In the genomic region with DNA sequence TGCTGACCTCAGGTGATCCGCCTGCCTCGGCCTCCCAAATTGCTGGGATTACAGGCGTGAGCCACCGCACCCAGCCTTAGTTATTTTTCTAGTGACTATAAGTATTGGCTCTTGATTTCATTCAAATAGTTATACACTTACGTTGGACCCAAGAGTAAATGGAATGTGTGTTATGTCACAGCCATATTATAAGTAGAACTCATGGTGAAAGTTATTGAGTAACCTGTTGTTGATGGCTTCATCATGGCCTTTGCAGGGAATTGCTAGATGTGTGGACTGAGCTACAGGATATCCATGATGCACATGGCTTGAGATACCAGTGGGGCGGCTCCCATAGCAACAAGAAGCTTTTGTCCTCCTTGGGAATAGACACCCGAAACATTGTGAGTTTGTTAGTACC, we compare ENCODE assay signal across 1 cellular context.
TF ChIP-seq lines count a peak whose summit lies in the region.

No MANE protein-coding gene starts in this region.

TF ChIP-seq in HepG2, 621 proteins besides CTCF, POLR2A, EP300 and RAD21:
- TF ChIP-seq NR1H2 (CRISPR knock-in tag; IDR thresholded peaks at IDR 0.05; ENCODE audit: borderline replicate concordance, low read depth) (no peak), HCFC1 (IDR thresholded peaks at IDR 0.05; ENCODE audit: low read depth, low read length) (no peak), MIXL1 (CRISPR knock-in tag; IDR thresholded peaks at IDR 0.05) (no peak), ZNF138 (CRISPR knock-in tag; IDR thresholded peaks at IDR 0.05; ENCODE audit: low read depth) (no peak), SYNCRIP (IDR thresholded peaks at IDR 0.05; ENCODE audit: insufficient read depth, low read depth, low read length) (no peak), TP53 (CRISPR knock-in tag; conservative IDR thresholded peaks at IDR 0.05) (no peak), ZNF891 (CRISPR knock-in tag; IDR thresholded peaks at IDR 0.05) (no peak), TCF12 (IDR thresholded peaks at IDR 0.05) (no peak), TCF12 (CRISPR knock-in tag; IDR thresholded peaks at IDR 0.05) (no peak), GPBP1L1 (CRISPR knock-in tag; IDR thresholded peaks at IDR 0.05) (no peak), KLF6 (CRISPR knock-in tag; IDR thresholded peaks at IDR 0.05) (no peak), ZNF570 (CRISPR knock-in tag; IDR thresholded peaks at IDR 0.05; ENCODE audit: borderline replicate concordance) (no peak), HNRNPUL1 (IDR thresholded peaks at IDR 0.05; ENCODE audit: low read depth, low read length) (no peak), ZMYM4 (CRISPR knock-in tag; IDR thresholded peaks at IDR 0.05) (no peak), IKZF1 (IDR thresholded peaks at IDR 0.05) (no peak), GPN1 (CRISPR knock-in tag; IDR thresholded peaks at IDR 0.05; ENCODE audit: borderline replicate concordance) (no peak)
- TF ChIP-seq, protein P1, sequence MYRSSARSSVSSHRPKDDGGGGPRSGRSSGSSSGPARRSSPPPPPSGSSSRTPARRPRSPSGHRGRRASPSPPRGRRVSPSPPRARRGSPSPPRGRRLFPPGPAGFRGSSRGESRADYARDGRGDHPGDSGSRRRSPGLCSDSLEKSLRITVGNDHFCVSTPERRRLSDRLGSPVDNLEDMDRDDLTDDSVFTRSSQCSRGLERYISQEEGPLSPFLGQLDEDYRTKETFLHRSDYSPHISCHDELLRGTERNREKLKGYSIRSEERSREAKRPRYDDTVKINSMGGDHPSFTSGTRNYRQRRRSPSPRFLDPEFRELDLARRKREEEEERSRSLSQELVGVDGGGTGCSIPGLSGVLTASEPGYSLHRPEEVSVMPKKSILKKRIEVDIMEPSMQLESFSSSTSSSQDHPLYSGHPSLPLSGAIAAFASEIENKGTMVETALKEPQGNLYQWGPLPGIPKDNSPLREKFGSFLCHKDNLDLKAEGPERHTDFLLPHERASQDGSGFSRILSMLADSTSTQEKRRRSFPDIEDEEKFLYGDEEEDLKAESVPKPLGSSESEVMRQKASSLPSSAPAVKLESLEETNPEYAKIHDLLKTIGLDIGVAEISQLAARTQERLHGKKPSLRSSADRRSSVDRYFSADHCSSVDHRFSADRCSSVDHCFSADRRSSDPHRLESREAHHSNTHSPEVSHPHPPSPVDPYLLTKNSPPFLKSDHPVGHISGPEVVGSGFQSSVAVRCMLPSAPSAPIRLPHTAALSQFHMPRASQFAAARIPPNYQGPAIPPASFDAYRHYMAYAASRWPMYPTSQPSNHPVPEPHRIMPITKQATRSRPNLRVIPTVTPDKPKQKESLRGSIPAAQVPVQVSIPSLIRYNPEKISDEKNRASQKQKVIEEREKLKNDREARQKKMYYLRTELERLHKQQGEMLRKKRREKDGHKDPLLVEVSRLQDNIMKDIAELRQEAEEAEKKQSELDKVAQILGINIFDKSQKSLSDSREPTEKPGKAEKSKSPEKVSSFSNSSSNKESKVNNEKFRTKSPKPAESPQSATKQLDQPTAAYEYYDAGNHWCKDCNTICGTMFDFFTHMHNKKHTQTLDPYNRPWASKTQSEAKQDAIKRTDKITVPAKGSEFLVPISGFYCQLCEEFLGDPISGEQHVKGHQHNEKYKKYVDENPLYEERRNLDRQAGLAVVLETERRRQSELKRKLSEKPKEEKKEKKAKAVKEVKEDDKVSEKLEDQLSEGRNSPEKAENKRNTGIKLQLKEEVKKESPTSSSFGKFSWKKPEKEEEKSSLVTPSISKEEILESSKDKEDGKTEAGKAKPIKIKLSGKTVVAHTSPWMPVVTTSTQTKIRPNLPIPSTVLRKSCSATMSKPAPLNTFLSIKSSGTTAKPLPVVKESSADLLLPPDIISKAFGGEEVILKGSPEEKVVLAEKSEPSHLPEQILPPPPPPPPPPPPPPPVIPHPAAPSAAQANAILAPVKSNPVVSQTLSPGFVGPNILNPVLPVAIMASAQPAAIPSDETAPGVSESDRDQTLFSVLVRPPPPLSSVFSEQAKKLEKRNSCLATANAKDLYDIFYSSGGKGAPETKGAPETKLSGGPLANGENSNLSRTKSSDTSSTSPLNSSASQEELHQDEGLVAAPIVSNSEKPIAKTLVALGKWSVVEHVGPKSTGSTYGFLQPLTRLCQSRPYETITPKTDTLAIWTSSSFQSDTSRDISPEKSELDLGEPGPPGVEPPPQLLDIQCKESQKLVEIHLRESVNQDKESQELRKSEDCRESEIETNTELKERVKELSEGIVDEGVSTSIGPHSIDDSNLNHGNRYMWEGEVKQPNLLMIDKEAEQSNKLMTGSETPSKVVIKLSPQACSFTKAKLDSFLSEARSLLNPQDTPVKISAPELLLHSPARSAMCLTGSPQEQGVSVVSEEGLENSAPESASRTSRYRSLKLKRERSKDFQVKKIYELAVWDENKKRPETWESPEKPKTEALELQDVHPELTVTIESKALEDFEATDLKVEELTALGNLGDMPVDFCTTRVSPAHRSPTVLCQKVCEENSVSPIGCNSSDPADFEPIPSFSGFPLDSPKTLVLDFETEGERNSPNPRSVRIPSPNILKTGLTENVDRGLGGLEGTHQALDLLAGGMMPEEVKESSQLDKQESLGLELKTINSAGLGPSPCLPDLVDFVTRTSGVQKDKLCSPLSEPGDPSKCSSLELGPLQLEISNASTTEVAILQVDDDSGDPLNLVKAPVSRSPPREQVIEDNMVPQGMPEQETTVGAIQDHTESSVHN (CRISPR knock-in tag; IDR thresholded peaks at IDR 0.05): no peak
- TF ChIP-seq, protein P2, sequence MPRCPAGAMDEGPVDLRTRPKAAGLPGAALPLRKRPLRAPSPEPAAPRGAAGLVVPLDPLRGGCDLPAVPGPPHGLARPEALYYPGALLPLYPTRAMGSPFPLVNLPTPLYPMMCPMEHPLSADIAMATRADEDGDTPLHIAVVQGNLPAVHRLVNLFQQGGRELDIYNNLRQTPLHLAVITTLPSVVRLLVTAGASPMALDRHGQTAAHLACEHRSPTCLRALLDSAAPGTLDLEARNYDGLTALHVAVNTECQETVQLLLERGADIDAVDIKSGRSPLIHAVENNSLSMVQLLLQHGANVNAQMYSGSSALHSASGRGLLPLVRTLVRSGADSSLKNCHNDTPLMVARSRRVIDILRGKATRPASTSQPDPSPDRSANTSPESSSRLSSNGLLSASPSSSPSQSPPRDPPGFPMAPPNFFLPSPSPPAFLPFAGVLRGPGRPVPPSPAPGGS (CRISPR knock-in tag; IDR thresholded peaks at IDR 0.05): no peak
